ENCODE assay signal across 8 cellular contexts in genomic region chr1:162941024-162941423, GRCh38.
"Had no signal": no experiment of that assay in that cellular context is flagged by ENCODE, and none has a peak within 500 bp of the region (broad histone marks: within the 10 kb centered on the region; RNA-seq: fewer than 3 reads in every experiment).

No MANE protein-coding gene starts in this region.

- ATAC-seq: GM12878 had no signal

- H3K4me3 ChIP-seq: GM12878 had no signal

- DNase-seq: GDM1, GF-D8 had no signal

- FAIRE-seq: G401.6, GM12878, GM12891, GM12892, GM18507, GM19239 had no signal
